ENCODE assay signal across 20 cellular contexts in genomic region chr3:186303985-186304384, GRCh38. TPM values are rescaled to one million over a fixed set of nuclear protein-coding genes. Genes with fewer than 3 reads are reported as not detected.
"Had no signal": no experiment of that assay in that cellular context is flagged by ENCODE, and none has a peak within 500 bp of the region (broad histone marks: within the 10 kb centered on the region; RNA-seq: fewer than 3 reads in every experiment).

No MANE protein-coding gene starts in this region.

- DNase-seq: activated CD4-positive, alpha-beta memory T cell treated with anti-CD3 and anti-CD28 coated beads for 36 hours; activated CD8-positive, alpha-beta memory T cell treated with anti-CD3 and anti-CD28 coated beads, Interleukin-2, amount 10 ng/mL, durations not matched to agents 7 days and 5 days; activated effector memory CD4-positive, alpha-beta T cell treated with Interleukin-2 at 50 U/mL for 16 hours; activated T-cell treated with anti-CD3 and anti-CD28 coated beads, Interleukin-2, amount 50 U/mL, for 24 hours; adrenal gland; body of pancreas; left colon; midbrain; ovary; stimulated activated CD4-positive, alpha-beta T cell treated with anti-CD3 and anti-CD28 coated beads, Interleukin-12 subunit alpha, Interleukin-12 subunit beta, amount 100 ng/mL, for 4 hours; stimulated activated CD4-positive, alpha-beta T cell treated with anti-CD3 and anti-CD28 coated beads, Interleukin-2, amount 100 ng/mL, for 24 hours; T-cell; T1000 had no signal

- H3K4me1 ChIP-seq: adrenal gland, body of pancreas had no signal

- H3K4me3 Mint-ChIP-seq: activated CD4-positive, alpha-beta memory T cell treated with anti-CD3 and anti-CD28 coated beads for 36 hours; activated CD8-positive, alpha-beta memory T cell treated with anti-CD3 and anti-CD28 coated beads, Interleukin-2, amount 10 ng/mL, durations not matched to agents 7 days and 5 days; activated naive CD4-positive, alpha-beta T cell treated with anti-CD3 and anti-CD28 coated beads, Interleukin-2, amount 50 U/mL, for 24 hours; activated T-cell treated with anti-CD3 and anti-CD28 coated beads, Interleukin-2, amount 50 U/mL, for 24 hours; neural crest cell; T-cell had no signal

- H3K36me3 ChIP-seq: adrenal gland, ovary had no signal

- H3K4me2 ChIP-seq: hepatocyte had no signal

- H3K9me3 ChIP-seq: adrenal gland, body of pancreas, esophagus muscularis mucosa, ovary, thoracic aorta had no signal

- H3K4me3 ChIP-seq: adrenal gland, body of pancreas, esophagus muscularis mucosa, hepatocyte, lung, ovary, thoracic aorta had no signal

- H3K9me3 Mint-ChIP-seq: activated CD4-positive, alpha-beta memory T cell treated with anti-CD3 and anti-CD28 coated beads for 36 hours; activated naive CD4-positive, alpha-beta T cell treated with anti-CD3 and anti-CD28 coated beads, Interleukin-2, amount 50 U/mL, for 24 hours; activated T-cell treated with anti-CD3 and anti-CD28 coated beads, Interleukin-2, amount 50 U/mL, for 24 hours; neural crest cell; T-cell had no signal

- H3K36me3 Mint-ChIP-seq: activated CD4-positive, alpha-beta memory T cell treated with anti-CD3 and anti-CD28 coated beads for 36 hours; activated CD8-positive, alpha-beta memory T cell treated with anti-CD3 and anti-CD28 coated beads, Interleukin-2, amount 10 ng/mL, durations not matched to agents 7 days and 5 days; activated naive CD4-positive, alpha-beta T cell treated with anti-CD3 and anti-CD28 coated beads, Interleukin-2, amount 50 U/mL, for 24 hours; T-cell had no signal

- H3K27ac Mint-ChIP-seq: activated CD4-positive, alpha-beta memory T cell treated with anti-CD3 and anti-CD28 coated beads for 36 hours; activated CD8-positive, alpha-beta memory T cell treated with anti-CD3 and anti-CD28 coated beads, Interleukin-2, amount 10 ng/mL, durations not matched to agents 7 days and 5 days; activated naive CD4-positive, alpha-beta T cell treated with anti-CD3 and anti-CD28 coated beads, Interleukin-2, amount 50 U/mL, for 24 hours; activated T-cell treated with anti-CD3 and anti-CD28 coated beads, Interleukin-2, amount 50 U/mL, for 24 hours; T-cell had no signal

- H3K4me1 Mint-ChIP-seq: activated CD8-positive, alpha-beta memory T cell treated with anti-CD3 and anti-CD28 coated beads, Interleukin-2, amount 10 ng/mL, durations not matched to agents 7 days and 5 days; activated naive CD4-positive, alpha-beta T cell treated with anti-CD3 and anti-CD28 coated beads, Interleukin-2, amount 50 U/mL, for 24 hours; neural crest cell; T-cell had no signal

- H3K27ac ChIP-seq: adrenal gland, body of pancreas, esophagus muscularis mucosa, hepatocyte, ovary, thoracic aorta, VCaP had no signal

- ATAC-seq: activated CD8-positive, alpha-beta memory T cell treated with anti-CD3 and anti-CD28 coated beads, Interleukin-2, amount 10 ng/mL, durations not matched to agents 7 days and 5 days; body of pancreas; left colon; T-cell had no signal

- H3K79me2 ChIP-seq: hepatocyte had no signal

- H3K27me3 ChIP-seq: adrenal gland, body of pancreas, esophagus muscularis mucosa, ovary had no signal

RNA-seq across cellular contexts. Expression of gene DGKG, which starts 58.0 kb away (rescaled TPM):
- total RNA-seq: hepatocyte, neural crest cell had no signal
- polyA plus RNA-seq: hepatocyte had no signal
